16 cellular contexts compared by ENCODE assay signal in genomic region chr13:69585656-69586055, GRCh38.
DNase-seq lines count a peak whose midpoint lies in the region; ATAC-seq and TF ChIP-seq lines count a peak whose summit lies in the region.
"Had no signal": no experiment of that assay in that cellular context is flagged by ENCODE, and none has a peak within 500 bp of the region (broad histone marks: within the 10 kb centered on the region; RNA-seq: fewer than 3 reads in every experiment).

No MANE protein-coding gene starts in this region.

- H3K23me2 ChIP-seq in H9 (ENCODE audit: insufficient read length, low read depth, low read length, poor library complexity, severe bottlenecking) = no peaks in the 10 kb centered on the region

- H3K56ac ChIP-seq in H9 (ENCODE audit: insufficient read length, low read depth, low read length) = no peak overlapping the region

- no peak overlapping the region for H2BK5ac ChIP-seq in H9 (ENCODE audit: insufficient read length, low read length)

- H3K9me3 ChIP-seq in BE2C (no peaks in the 10 kb centered on the region), H9 (ENCODE audit: control insufficient read depth, low read depth, low read length) (no peaks in the 10 kb centered on the region), right lobe of liver (no peaks in the 10 kb centered on the region)

- no peak overlapping the region for H2BK120ac ChIP-seq in H9 (ENCODE audit: low read depth, low read length, poor library complexity, severe bottlenecking)

- H3K4me1 Mint-ChIP-seq in H9 (peaks cover 5 to 15% of the 10 kb centered on the region in 2 experiments), immature natural killer cell (no peaks in the 10 kb centered on the region)
- H3K4me1 Mint-ChIP-seq: IgD-negative memory B cell, nephron had no signal

- H3K4me1 ChIP-seq in BE2C = peaks cover 8% of the 10 kb centered on the region
- H3K4me1 ChIP-seq in H9 (ENCODE audit: insufficient read depth, low read length) = no peaks in the 10 kb centered on the region; the same call in 1 of the 2 replicates
- peaks cover 0 to 23% (median under 1%) of the 10 kb centered on the region in 4 donors for H3K4me1 ChIP-seq in right lobe of liver

- H4K20me1 ChIP-seq in H9 (ENCODE audit: control insufficient read depth, insufficient read depth, insufficient read length) = no peaks in the 10 kb centered on the region

- no peak overlapping the region for H3K9ac ChIP-seq in H9 (ENCODE audit: extremely low read depth, insufficient read length, low read length)

- TF ChIP-seq CTCF in BE2C (IDR thresholded peaks at IDR 0.05; ENCODE audit: low read depth, low read length) = peak; percentile 37
- TF ChIP-seq CTCF in H9 (conservative IDR thresholded peaks at IDR 0.05) = peak; percentile 58
- TF ChIP-seq CTCF in right lobe of liver (IDR thresholded peaks at IDR 0.05) = peak in 3 of 4 donors; percentile 11 to 42 (median 32)

- H3K9me3 Mint-ChIP-seq in H9 (no peaks in the 10 kb centered on the region), immature natural killer cell (peaks cover 7 to 44% (median 25%) of the 10 kb centered on the region in 6 donors)
- H3K9me3 Mint-ChIP-seq: nephron had no signal

- H3K4me3 Mint-ChIP-seq in H9 (no peak overlapping the region), immature natural killer cell (no peak overlapping the region)
- H3K4me3 Mint-ChIP-seq: IgD-negative memory B cell, nephron had no signal

- H3K27me3 ChIP-seq in BE2C (no peaks in the 10 kb centered on the region), H9 (ENCODE audit: insufficient read depth, low read length) (no peaks in the 10 kb centered on the region; the same call in 1 of the 2 replicates), right lobe of liver (no peaks in the 10 kb centered on the region)

- no peak overlapping the region for H3K23ac ChIP-seq in H9 (ENCODE audit: insufficient read length, low read depth, low read length)

- no peaks in the 10 kb centered on the region; a peak in 1 of 7 replicates for H3K36me3 Mint-ChIP-seq in H9 (ENCODE audit: insufficient read depth in 1 of 3, low read depth in 3 of 3)
- no peaks in the 10 kb centered on the region for H3K36me3 Mint-ChIP-seq in immature natural killer cell
- H3K36me3 Mint-ChIP-seq: IgD-negative memory B cell had no signal

- DNase-seq in BE2C (no peak), H9 (no peak), SK-MEL-5 (ENCODE audit: low read depth, low spot score) (peak; percentile 45), right lobe of liver (no peak), immature natural killer cell (no peak), sciatic nerve (ENCODE audit: low spot score) (no peak)
- DNase-seq: activated CD8-positive, alpha-beta memory T cell treated with anti-CD3 and anti-CD28 coated beads, Interleukin-2, amount 50 U/mL, for 4 hours; activated naive CD4-positive, alpha-beta T cell; aorta; NCI-H1105; right cardiac atrium; SHP77 treated with DMSO at 0.1 percent for 48 hours had no signal

- H4K5ac ChIP-seq in H9 (ENCODE audit: insufficient read length, low read depth, low read length) = no peak overlapping the region

- H3K27ac ChIP-seq in H9 (ENCODE audit: insufficient read length, low read depth, low read length) (no peak overlapping the region), right lobe of liver (no peak overlapping the region)

- TF ChIP-seq POLR2A in right lobe of liver (IDR thresholded peaks at IDR 0.05) = no peak

- intact Hi-C loops in right lobe of liver (cut with DNase I) = no loop called here
- intact Hi-C loops in sciatic nerve (cut with DNase I) = no loop called here

- no peak overlapping the region for H2BK15ac ChIP-seq in H9 (ENCODE audit: low read depth, low read length)

- no peak overlapping the region for H4K91ac ChIP-seq in H9 (ENCODE audit: insufficient read length, low read depth, low read length)

- H4K8ac ChIP-seq in H9 (replicated peaks; ENCODE audit: insufficient read length, low read depth, low read length) = no peak overlapping the region

- no peak overlapping the region for H2AFZ ChIP-seq in H9 (ENCODE audit: low read length)

- no peak overlapping the region for H3K18ac ChIP-seq in H9 (ENCODE audit: insufficient read length, low read depth, low read length)

- H3K79me1 ChIP-seq in H9 (ENCODE audit: insufficient read depth, low read depth, low read length, poor library complexity, severe bottlenecking) = no peaks in the 10 kb centered on the region

- H2AK5ac ChIP-seq in H9 (ENCODE audit: insufficient read length, low read length) = no peak overlapping the region

- no CpG with 5 or more reads among the region's 1 CpG for WGBS in H9 (ENCODE audit: extremely low coverage, insufficient read length, low lambda C conversion rate)
- 53% methylated on average over 1 of the region's 1 CpG for WGBS in right lobe of liver (ENCODE audit: insufficient coverage, low coverage, low lambda C conversion rate, missing lambda C conversion rate)

- H3K4me3 ChIP-seq in BE2C (ENCODE audit: low read depth, low read length) (no peak overlapping the region), right lobe of liver (no peak overlapping the region)

- no peak overlapping the region for H3K4me2 ChIP-seq in H9 (ENCODE audit: insufficient read depth, insufficient read length, low read length)

- ATAC-seq in right lobe of liver (peak in 1 of 4 donors; percentile 44), GM18868 (IDR thresholded peaks at IDR 0.05; ENCODE audit: unreplicated experiment) (no peak), sciatic nerve (no peak), GM21360 (IDR thresholded peaks at IDR 0.05; ENCODE audit: unreplicated experiment) (no peak)
- ATAC-seq: right cardiac atrium had no signal

- no peak overlapping the region for H3T11ph ChIP-seq in H9 (ENCODE audit: low read length)

- H2BK20ac ChIP-seq in H9 (ENCODE audit: low read depth, low read length, poor library complexity, severe bottlenecking) = no peak overlapping the region

- in situ Hi-C loops in SK-MEL-5 (cut with HindIII; ENCODE audit: low pct_unique_long_range_greater_than_20kb, low sequenced_read_pairs) = no loop called here

- no peaks in the 10 kb centered on the region for H3K36me3 ChIP-seq in BE2C
- no peaks in the 10 kb centered on the region for H3K36me3 ChIP-seq in right lobe of liver

- H3K27ac Mint-ChIP-seq in H9 = 0 out of 7 replicates have a peak overlapping the region, but pooled peaks of 1 of the 3 experiments have one; percentile 12
- no peak overlapping the region for H3K27ac Mint-ChIP-seq in immature natural killer cell
- H3K27ac Mint-ChIP-seq: IgD-negative memory B cell, nephron had no signal

- no peak overlapping the region for H2BK12ac ChIP-seq in H9 (ENCODE audit: insufficient read length, low read depth, low read length)

- H3K14ac ChIP-seq in H9 (ENCODE audit: insufficient read depth, low read length) = no peak overlapping the region

- H3K27me3 Mint-ChIP-seq in H9 (ENCODE audit: low read depth) = no peaks in the 10 kb centered on the region
- no peaks in the 10 kb centered on the region for H3K27me3 Mint-ChIP-seq in immature natural killer cell (ENCODE audit: low read depth in 3 of 3)
- H3K27me3 Mint-ChIP-seq: IgD-negative memory B cell had no signal

- H3K4ac ChIP-seq in H9 (ENCODE audit: low read depth, low read length) = no peak overlapping the region

- no peaks in the 10 kb centered on the region for H3K79me2 ChIP-seq in H9 (ENCODE audit: insufficient read depth, low read length)
